Comparison of ENCODE assay signal across 11 cellular contexts in genomic region chr18:51890762-51891161, GRCh38.
DNase-seq lines count a peak whose midpoint lies in the region; ATAC-seq and TF ChIP-seq lines count a peak whose summit lies in the region.
"Had no signal": no experiment of that assay in that cellular context is flagged by ENCODE, and none has a peak within 500 bp of the region (broad histone marks: within the 10 kb centered on the region; RNA-seq: fewer than 3 reads in every experiment).

No MANE protein-coding gene starts in this region.

- H3K4me3 ChIP-seq in mammary epithelial cell (replicated peaks in 1 of 3; ENCODE audit: insufficient read depth in 1 of 3, low read depth in 2 of 3, low read length in 3 of 3), result no peak overlapping the region
- H3K4me3 ChIP-seq in stomach, result no peak overlapping the region
- H3K4me3 ChIP-seq: SJSA1 had no signal

- TF ChIP-seq EP300 in stomach (IDR thresholded peaks at IDR 0.05), result no peak

- no peaks in the 10 kb centered on the region for H3K9me3 Mint-ChIP-seq in glutamatergic neuron (ENCODE audit: unreplicated experiment)

- 40% methylated on average over 2 of the region's 3 CpGs for WGBS in mammary epithelial cell (ENCODE audit: low coverage, missing lambda C conversion rate)
- 18 to 45% (median 29%) methylated on average over 3 of the region's 3 CpGs for WGBS in stomach, 5 donors

- peak; percentile 54 for DNase-seq in HT-29 (ENCODE audit: low spot score)
- peak; percentile 95 for DNase-seq in NCI-H2171 treated with DMSO at 0.1 percent for 48 hours (lab: John Stamatoyannopoulos, UW)
- peak; percentile 79 for DNase-seq in mammary epithelial cell
- peak; percentile 73 for DNase-seq in stomach
- no peak for DNase-seq in HuH-7 (ENCODE audit: low spot score)
- DNase-seq in glutamatergic neuron, result no peak
- DNase-seq: activated CD4-positive, alpha-beta T cell treated with anti-CD3 and anti-CD28 coated beads for 4 hours; activated naive CD8-positive, alpha-beta T cell treated with anti-CD3 and anti-CD28 coated beads, Interleukin-2, amount 10 ng/mL, durations not matched to agents 7 days and 5 days had no signal

- no TSS peak for BruUV-seq in mammary epithelial cell (replicated peaks; lab: Mats Ljungman, UMichigan)

- H3K9ac ChIP-seq in mammary epithelial cell (ENCODE audit: insufficient read depth, low read length), result no peak overlapping the region

- in situ Hi-C loops in mammary epithelial cell (cut with MboI; ENCODE audit: low sequenced_read_pairs in 2 of 2), result no loop called here

- CTCF ChIA-PET in mammary epithelial cell (lab: Charles Lee; ENCODE audit: low non-redundant PET), result no interaction called here

- no peaks in the 10 kb centered on the region for H3K36me3 Mint-ChIP-seq in glutamatergic neuron (ENCODE audit: unreplicated experiment)
- H3K36me3 Mint-ChIP-seq: activated naive CD8-positive, alpha-beta T cell treated with anti-CD3 and anti-CD28 coated beads, Interleukin-2, amount 10 ng/mL, durations not matched to agents 7 days and 5 days had no signal

- no peak for TF ChIP-seq CTCF in mammary epithelial cell (conservative IDR thresholded peaks at IDR 0.05 in 1 of 2, IDR thresholded peaks at IDR 0.05 in 1 of 2; ENCODE audit: extremely low read depth in 1 of 2, insufficient read depth in 1 of 2, low read depth in 1 of 2, low read length in 2 of 2)
- no peak for TF ChIP-seq CTCF in stomach (IDR thresholded peaks at IDR 0.05)
- TF ChIP-seq CTCF in glutamatergic neuron (IDR thresholded peaks at IDR 0.05; ENCODE audit: partially characterized antibody, unreplicated experiment), result no peak

- H3K4me1 Mint-ChIP-seq in glutamatergic neuron (ENCODE audit: low read depth, unreplicated experiment), result no peaks in the 10 kb centered on the region
- H3K4me1 Mint-ChIP-seq: activated naive CD8-positive, alpha-beta T cell treated with anti-CD3 and anti-CD28 coated beads, Interleukin-2, amount 10 ng/mL, durations not matched to agents 7 days and 5 days had no signal

- H3K9me3 ChIP-seq in mammary epithelial cell (replicated peaks; ENCODE audit: insufficient read depth, low read length) (no peaks in the 10 kb centered on the region), stomach (no peaks in the 10 kb centered on the region)
- H3K9me3 ChIP-seq: SJSA1 had no signal

- dilution Hi-C loops in mammary epithelial cell (cut with HindIII; ENCODE audit: low sequenced_read_pairs), result no loop called here

- H3K27me3 Mint-ChIP-seq in glutamatergic neuron (ENCODE audit: unreplicated experiment), result no peaks in the 10 kb centered on the region
- H3K27me3 Mint-ChIP-seq: activated naive CD8-positive, alpha-beta T cell treated with anti-CD3 and anti-CD28 coated beads, Interleukin-2, amount 10 ng/mL, durations not matched to agents 7 days and 5 days had no signal

- no peak overlapping the region for H2AFZ ChIP-seq in mammary epithelial cell (ENCODE audit: low read depth, low read length)

- H3K27me3 ChIP-seq in mammary epithelial cell (ENCODE audit: insufficient read depth, low read length), result no peaks in the 10 kb centered on the region
- no peaks in the 10 kb centered on the region for H3K27me3 ChIP-seq in stomach
- H3K27me3 ChIP-seq: SJSA1 had no signal

- intact Hi-C loops in mammary epithelial cell (cut with micrococcal nuclease) (no loop called here), stomach (cut with DNase I; ENCODE audit: low total_unique reads) (no loop called here)

- no peak for TF ChIP-seq POLR2A in stomach (IDR thresholded peaks at IDR 0.05)

- H3K36me3 ChIP-seq in mammary epithelial cell (ENCODE audit: insufficient read depth, low read length) (no peaks in the 10 kb centered on the region), stomach (no peaks in the 10 kb centered on the region)
- H3K36me3 ChIP-seq: SJSA1 had no signal

- no peak overlapping the region for H3K27ac ChIP-seq in mammary epithelial cell (ENCODE audit: insufficient read depth, low read depth, low read length)
- peak overlapping the region in 1 of 5 donors; percentile 38 for H3K27ac ChIP-seq in stomach
- H3K27ac ChIP-seq: SJSA1 had no signal

- no peak overlapping the region for H3K4me2 ChIP-seq in mammary epithelial cell (ENCODE audit: insufficient read depth, low read depth, low read length)

- H3K4me1 ChIP-seq in mammary epithelial cell (ENCODE audit: insufficient read depth, low read length), result peaks cover 8% of the 10 kb centered on the region
- peaks cover 0 to 9% (median 8%) of the 10 kb centered on the region in 4 donors for H3K4me1 ChIP-seq in stomach
- H3K4me1 ChIP-seq: SJSA1 had no signal

- H3K27ac Mint-ChIP-seq in glutamatergic neuron (ENCODE audit: unreplicated experiment), result no peak overlapping the region
- H3K27ac Mint-ChIP-seq: activated naive CD8-positive, alpha-beta T cell treated with anti-CD3 and anti-CD28 coated beads, Interleukin-2, amount 10 ng/mL, durations not matched to agents 7 days and 5 days had no signal

- H3K4me3 Mint-ChIP-seq in glutamatergic neuron (ENCODE audit: unreplicated experiment), result no peak overlapping the region
- H3K4me3 Mint-ChIP-seq: activated naive CD8-positive, alpha-beta T cell treated with anti-CD3 and anti-CD28 coated beads, Interleukin-2, amount 10 ng/mL, durations not matched to agents 7 days and 5 days had no signal

- no peak for ATAC-seq in HG03571 (IDR thresholded peaks at IDR 0.05; ENCODE audit: unreplicated experiment)
- no peak for ATAC-seq in HG03442 (IDR thresholded peaks at IDR 0.05; ENCODE audit: unreplicated experiment)

- no peaks in the 10 kb centered on the region for H4K20me1 ChIP-seq in mammary epithelial cell (ENCODE audit: insufficient read depth, low read length)

- H3K79me2 ChIP-seq in mammary epithelial cell (ENCODE audit: insufficient read depth, low read length), result no peaks in the 10 kb centered on the region

Comparison
In these comparisons a context has a peak if more than half of its experiments do, and no peak if none do; other contexts are left out.
1. DNase-seq: peak in HT-29 (single experiment), NCI-H2171 treated with DMSO at 0.1 percent for 48 hours (single experiment), mammary epithelial cell (single experiment) and stomach (single experiment); none in HuH-7 (single experiment) and glutamatergic neuron (single experiment).